Comparison of ENCODE assay signal across 1 cellular context in genomic region chr9:112174223-112174964, GRCh38.
TF ChIP-seq lines count a peak whose summit lies in the region.

No MANE protein-coding gene starts in this region.

TF ChIP-seq in HepG2, 621 proteins besides CTCF, POLR2A, EP300 and RAD21 (continued from another document and continues in another):
- no peak for TF ChIP-seq NFAT5 (CRISPR knock-in tag; IDR thresholded peaks at IDR 0.05)
- TF ChIP-seq, protein P1, sequence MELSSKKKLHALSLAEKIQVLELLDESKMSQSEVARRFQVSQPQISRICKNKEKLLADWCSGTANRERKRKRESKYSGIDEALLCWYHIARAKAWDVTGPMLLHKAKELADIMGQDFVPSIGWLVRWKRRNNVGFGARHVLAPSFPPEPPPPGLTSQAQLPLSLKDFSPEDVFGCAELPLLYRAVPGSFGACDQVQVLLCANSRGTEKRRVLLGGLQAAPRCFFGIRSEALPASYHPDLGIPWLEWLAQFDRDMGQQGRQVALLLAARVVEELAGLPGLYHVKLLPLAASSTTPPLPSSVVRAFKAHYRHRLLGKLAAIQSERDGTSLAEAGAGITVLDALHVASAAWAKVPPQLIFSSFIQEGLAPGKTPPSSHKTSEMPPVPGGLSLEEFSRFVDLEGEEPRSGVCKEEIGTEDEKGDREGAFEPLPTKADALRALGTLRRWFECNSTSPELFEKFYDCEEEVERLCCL (CRISPR knock-in tag; IDR thresholded peaks at IDR 0.05; ENCODE audit: borderline replicate concordance), result no peak
- no peak for TF ChIP-seq ZBTB7B (CRISPR knock-in tag; IDR thresholded peaks at IDR 0.05)
- TF ChIP-seq, protein P2, sequence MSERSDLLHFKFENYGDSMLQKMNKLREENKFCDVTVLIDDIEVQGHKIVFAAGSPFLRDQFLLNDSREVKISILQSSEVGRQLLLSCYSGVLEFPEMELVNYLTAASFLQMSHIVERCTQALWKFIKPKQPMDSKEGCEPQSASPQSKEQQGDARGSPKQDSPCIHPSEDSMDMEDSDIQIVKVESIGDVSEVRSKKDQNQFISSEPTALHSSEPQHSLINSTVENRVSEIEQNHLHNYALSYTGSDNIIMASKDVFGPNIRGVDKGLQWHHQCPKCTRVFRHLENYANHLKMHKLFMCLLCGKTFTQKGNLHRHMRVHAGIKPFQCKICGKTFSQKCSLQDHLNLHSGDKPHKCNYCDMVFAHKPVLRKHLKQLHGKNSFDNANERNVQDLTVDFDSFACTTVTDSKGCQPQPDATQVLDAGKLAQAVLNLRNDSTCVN (CRISPR knock-in tag; IDR thresholded peaks at IDR 0.05; ENCODE audit: borderline replicate concordance), result no peak
- TF ChIP-seq SAP130 (CRISPR knock-in tag; IDR thresholded peaks at IDR 0.05; ENCODE audit: low read depth), result no peak; the same call in 1 of the 2 replicates
- TF ChIP-seq GFI1 (CRISPR knock-in tag; IDR thresholded peaks at IDR 0.05; ENCODE audit: borderline replicate concordance), result no peak
- TF ChIP-seq NR2F6 (IDR thresholded peaks at IDR 0.05), result no peak
- TF ChIP-seq NR2F6 (CRISPR knock-in tag; IDR thresholded peaks at IDR 0.05), result peak; percentile 23; the same call in 1 of the 2 replicates
- no peak for TF ChIP-seq EHMT2 (IDR thresholded peaks at IDR 0.05; ENCODE audit: borderline replicate concordance, low read depth, low read length)
- no peak for TF ChIP-seq KDM1A (CRISPR knock-in tag; IDR thresholded peaks at IDR 0.05)
- 0 out of 2 replicates have a peak, but pooled peaks have one; percentile 53 for TF ChIP-seq YEATS4 (CRISPR knock-in tag; IDR thresholded peaks at IDR 0.05; ENCODE audit: borderline replicate concordance)
- TF ChIP-seq CSRNP2 (CRISPR knock-in tag; conservative IDR thresholded peaks at IDR 0.05; ENCODE audit: low read depth), result no peak
- TF ChIP-seq, protein P3, sequence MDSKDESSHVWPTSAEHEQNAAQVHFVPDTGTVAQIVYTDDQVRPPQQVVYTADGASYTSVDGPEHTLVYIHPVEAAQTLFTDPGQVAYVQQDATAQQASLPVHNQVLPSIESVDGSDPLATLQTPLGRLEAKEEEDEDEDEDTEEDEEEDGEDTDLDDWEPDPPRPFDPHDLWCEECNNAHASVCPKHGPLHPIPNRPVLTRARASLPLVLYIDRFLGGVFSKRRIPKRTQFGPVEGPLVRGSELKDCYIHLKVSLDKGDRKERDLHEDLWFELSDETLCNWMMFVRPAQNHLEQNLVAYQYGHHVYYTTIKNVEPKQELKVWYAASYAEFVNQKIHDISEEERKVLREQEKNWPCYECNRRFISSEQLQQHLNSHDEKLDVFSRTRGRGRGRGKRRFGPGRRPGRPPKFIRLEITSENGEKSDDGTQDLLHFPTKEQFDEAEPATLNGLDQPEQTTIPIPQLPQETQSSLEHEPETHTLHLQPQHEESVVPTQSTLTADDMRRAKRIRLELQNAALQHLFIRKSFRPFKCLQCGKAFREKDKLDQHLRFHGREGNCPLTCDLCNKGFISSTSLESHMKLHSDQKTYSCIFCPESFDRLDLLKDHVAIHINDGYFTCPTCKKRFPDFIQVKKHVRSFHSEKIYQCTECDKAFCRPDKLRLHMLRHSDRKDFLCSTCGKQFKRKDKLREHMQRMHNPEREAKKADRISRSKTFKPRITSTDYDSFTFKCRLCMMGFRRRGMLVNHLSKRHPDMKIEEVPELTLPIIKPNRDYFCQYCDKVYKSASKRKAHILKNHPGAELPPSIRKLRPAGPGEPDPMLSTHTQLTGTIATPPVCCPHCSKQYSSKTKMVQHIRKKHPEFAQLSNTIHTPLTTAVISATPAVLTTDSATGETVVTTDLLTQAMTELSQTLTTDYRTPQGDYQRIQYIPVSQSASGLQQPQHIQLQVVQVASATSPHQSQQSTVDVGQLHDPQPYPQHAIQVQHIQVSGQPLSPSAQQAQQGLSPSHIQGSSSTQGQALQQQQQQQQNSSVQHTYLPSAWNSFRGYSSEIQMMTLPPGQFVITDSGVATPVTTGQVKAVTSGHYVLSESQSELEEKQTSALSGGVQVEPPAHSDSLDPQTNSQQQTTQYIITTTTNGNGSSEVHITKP (CRISPR knock-in tag; IDR thresholded peaks at IDR 0.05; ENCODE audit: low read depth), result no peak
- TF ChIP-seq, protein P4, sequence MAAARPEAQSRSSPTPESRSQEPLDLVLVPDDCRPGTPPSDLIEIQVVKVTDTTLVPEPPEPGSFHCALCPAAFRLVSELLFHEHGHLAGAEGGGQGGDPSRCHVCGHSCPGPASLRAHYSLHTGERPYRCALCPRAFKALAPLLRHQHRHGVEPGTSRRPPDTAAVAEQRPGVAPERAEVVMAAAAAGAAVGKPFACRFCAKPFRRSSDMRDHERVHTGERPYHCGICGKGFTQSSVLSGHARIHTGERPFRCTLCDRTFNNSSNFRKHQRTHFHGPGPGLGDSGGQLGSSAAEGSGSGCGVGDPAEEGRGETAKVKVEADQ (CRISPR knock-in tag; IDR thresholded peaks at IDR 0.05; ENCODE audit: borderline replicate concordance), result peak; percentile 22; the same call in 1 of the 2 replicates
- TF ChIP-seq ZSCAN12 (CRISPR knock-in tag; IDR thresholded peaks at IDR 0.05), result no peak
- no peak for TF ChIP-seq ZSCAN29 (CRISPR knock-in tag; conservative IDR thresholded peaks at IDR 0.05)
- no peak for TF ChIP-seq ZNF562 (CRISPR knock-in tag; IDR thresholded peaks at IDR 0.05; ENCODE audit: borderline replicate concordance)
- TF ChIP-seq, protein P5, sequence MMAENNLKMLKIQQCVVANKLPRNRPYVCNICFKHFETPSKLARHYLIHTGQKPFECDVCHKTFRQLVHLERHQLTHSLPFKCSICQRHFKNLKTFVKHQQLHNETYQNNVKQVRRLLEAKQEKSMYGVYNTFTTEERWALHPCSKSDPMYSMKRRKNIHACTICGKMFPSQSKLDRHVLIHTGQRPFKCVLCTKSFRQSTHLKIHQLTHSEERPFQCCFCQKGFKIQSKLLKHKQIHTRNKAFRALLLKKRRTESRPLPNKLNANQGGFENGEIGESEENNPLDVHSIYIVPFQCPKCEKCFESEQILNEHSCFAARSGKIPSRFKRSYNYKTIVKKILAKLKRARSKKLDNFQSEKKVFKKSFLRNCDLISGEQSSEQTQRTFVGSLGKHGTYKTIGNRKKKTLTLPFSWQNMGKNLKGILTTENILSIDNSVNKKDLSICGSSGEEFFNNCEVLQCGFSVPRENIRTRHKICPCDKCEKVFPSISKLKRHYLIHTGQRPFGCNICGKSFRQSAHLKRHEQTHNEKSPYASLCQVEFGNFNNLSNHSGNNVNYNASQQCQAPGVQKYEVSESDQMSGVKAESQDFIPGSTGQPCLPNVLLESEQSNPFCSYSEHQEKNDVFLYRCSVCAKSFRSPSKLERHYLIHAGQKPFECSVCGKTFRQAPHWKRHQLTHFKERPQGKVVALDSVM (CRISPR knock-in tag; IDR thresholded peaks at IDR 0.05), result no peak
- TF ChIP-seq ZNF782 (CRISPR knock-in tag; IDR thresholded peaks at IDR 0.05; ENCODE audit: borderline replicate concordance), result no peak
- 0 out of 2 replicates have a peak, but pooled peaks have one; percentile 5 for TF ChIP-seq ZSCAN20 (CRISPR knock-in tag; IDR thresholded peaks at IDR 0.05; ENCODE audit: borderline replicate concordance)
- 0 out of 2 replicates have a peak, but pooled peaks have one; percentile 6 for TF ChIP-seq ZBTB43 (CRISPR knock-in tag; conservative IDR thresholded peaks at IDR 0.05)
- no peak for TF ChIP-seq TEF (CRISPR knock-in tag; IDR thresholded peaks at IDR 0.05)
- no peak for TF ChIP-seq THAP7 (CRISPR knock-in tag; IDR thresholded peaks at IDR 0.05)
- TF ChIP-seq, protein P6, sequence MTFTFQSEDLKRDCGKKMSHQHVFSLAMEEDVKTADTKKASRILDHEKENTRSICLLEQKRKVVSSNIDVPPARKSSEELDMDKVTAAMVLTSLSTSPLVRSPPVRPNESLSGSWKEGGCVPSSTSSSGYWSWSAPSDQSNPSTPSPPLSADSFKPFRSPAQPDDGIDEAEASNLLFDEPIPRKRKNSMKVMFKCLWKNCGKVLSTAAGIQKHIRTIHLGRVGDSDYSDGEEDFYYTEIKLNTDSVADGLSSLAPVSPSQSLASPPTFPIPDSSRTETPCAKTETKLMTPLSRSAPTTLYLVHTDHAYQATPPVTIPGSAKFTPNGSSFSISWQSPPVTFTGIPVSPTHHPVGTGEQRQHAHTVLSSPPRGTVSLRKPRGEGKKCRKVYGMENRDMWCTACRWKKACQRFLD (CRISPR knock-in tag; IDR thresholded peaks at IDR 0.05; ENCODE audit: borderline replicate concordance), result no peak
- peak; percentile 40; the same call in 1 of the 2 replicates for TF ChIP-seq ETV5 (CRISPR knock-in tag; IDR thresholded peaks at IDR 0.05; ENCODE audit: borderline replicate concordance)
- TF ChIP-seq, protein P7, sequence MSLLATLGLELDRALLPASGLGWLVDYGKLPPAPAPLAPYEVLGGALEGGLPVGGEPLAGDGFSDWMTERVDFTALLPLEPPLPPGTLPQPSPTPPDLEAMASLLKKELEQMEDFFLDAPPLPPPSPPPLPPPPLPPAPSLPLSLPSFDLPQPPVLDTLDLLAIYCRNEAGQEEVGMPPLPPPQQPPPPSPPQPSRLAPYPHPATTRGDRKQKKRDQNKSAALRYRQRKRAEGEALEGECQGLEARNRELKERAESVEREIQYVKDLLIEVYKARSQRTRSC (CRISPR knock-in tag; IDR thresholded peaks at IDR 0.05; ENCODE audit: low read depth), result no peak
- no peak for TF ChIP-seq ZNF335 (CRISPR knock-in tag; IDR thresholded peaks at IDR 0.05)
- 0 out of 2 replicates have a peak, but pooled peaks have one; percentile 32 for TF ChIP-seq ERF (CRISPR knock-in tag; IDR thresholded peaks at IDR 0.05)
- TF ChIP-seq E2F1 (CRISPR knock-in tag; IDR thresholded peaks at IDR 0.05), result no peak
- TF ChIP-seq ZNF546 (CRISPR knock-in tag; conservative IDR thresholded peaks at IDR 0.05), result no peak
- TF ChIP-seq TCF12 (IDR thresholded peaks at IDR 0.05), result no peak
- TF ChIP-seq TCF12 (CRISPR knock-in tag; IDR thresholded peaks at IDR 0.05), result no peak
- TF ChIP-seq ZNF674 (CRISPR knock-in tag; IDR thresholded peaks at IDR 0.05; ENCODE audit: low read depth), result no peak
